Comparison of ENCODE assay signal across 20 cellular contexts in the genomic region with DNA sequence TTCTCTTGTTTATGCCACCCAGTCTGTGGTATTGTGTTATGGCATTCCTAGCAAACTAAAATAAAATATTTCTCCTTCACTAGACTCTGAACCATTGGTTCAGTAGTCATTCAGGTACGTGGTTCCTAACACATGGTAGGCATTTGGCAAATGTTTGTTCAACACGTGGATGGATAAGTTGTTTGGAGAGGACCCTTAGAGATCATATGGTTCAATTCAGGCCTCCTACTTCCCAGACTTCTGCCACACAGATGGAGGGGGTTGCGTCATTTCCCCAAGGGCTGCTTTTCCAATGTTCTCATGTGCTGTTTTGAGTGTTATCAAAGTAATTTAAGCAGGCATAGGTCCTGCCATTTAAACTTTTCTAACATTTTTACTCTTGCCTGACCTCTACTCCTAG. TPM values are rescaled to one million over a fixed set of nuclear protein-coding genes. Genes with fewer than 3 reads are reported as not detected.
DNase-seq lines count a peak whose midpoint lies in the region; ATAC-seq and TF ChIP-seq lines count a peak whose summit lies in the region.
"Had no signal": no experiment of that assay in that cellular context is flagged by ENCODE, and none has a peak within 500 bp of the region (broad histone marks: within the 10 kb centered on the region; RNA-seq: fewer than 3 reads in every experiment).

No MANE protein-coding gene starts in this region.

- H3K27me3 ChIP-seq in Karpas-422 (ENCODE audit: low read length) (no peaks in the 10 kb centered on the region), adipocyte (replicated peaks; ENCODE audit: control insufficient read depth, insufficient read depth, low read length) (no peaks in the 10 kb centered on the region), liver (ENCODE audit: control insufficient read depth in 4 of 4, insufficient read depth in 4 of 4, low read length in 3 of 4) (no peaks in the 10 kb centered on the region)
- H3K27me3 ChIP-seq: vagina had no signal

- H3K27ac Mint-ChIP-seq in activated T-cell treated with anti-CD3 and anti-CD28 coated beads, Interleukin-2, amount 50 U/mL, for 72 hours, result no peak overlapping the region
- H3K27ac Mint-ChIP-seq: activated CD8-positive, alpha-beta T cell treated with anti-CD3 and anti-CD28 coated beads, Interleukin-2, amount 10 ng/mL, durations not matched to agents 7 days and 5 days; activated naive CD8-positive, alpha-beta T cell treated with anti-CD3 and anti-CD28 coated beads for 36 hours; brain; T-helper 17 cell had no signal

- H3K27ac ChIP-seq in Karpas-422 (ENCODE audit: low read length), result no peak overlapping the region
- no peak overlapping the region for H3K27ac ChIP-seq in liver (ENCODE audit: low read depth in 1 of 2, low read length in 2 of 2)
- H3K27ac ChIP-seq: vagina had no signal

- DNase-seq in DMS 273 (lab: John Stamatoyannopoulos, UW; ENCODE audit: unreplicated experiment) (peak; percentile 96), Karpas-422 (peak; percentile 16), adipocyte (ENCODE audit: low read depth) (peak; percentile 72), activated gamma-delta T cell treated with Interleukin-2 at 50 U/mL for 16 hours (no peak)
- no peak for DNase-seq in activated T-cell treated with anti-CD3 and anti-CD28 coated beads, Interleukin-2, amount 50 U/mL, for 72 hours
- DNase-seq in effector CD8-positive, alpha-beta T cell (lab: John Stamatoyannopoulos, UW), result no peak
- DNase-seq: activated CD8-positive, alpha-beta T cell treated with anti-CD3 and anti-CD28 coated beads, Interleukin-2, amount 10 ng/mL, durations not matched to agents 7 days and 5 days; activated naive CD8-positive, alpha-beta T cell treated with anti-CD3 and anti-CD28 coated beads for 36 hours; NCI-H1417 treated with DMSO at 0.1 percent for 48 hours; nucleus accumbens; retina; SIG-M5; T-helper 17 cell had no signal

- H3K36me3 ChIP-seq in Karpas-422 (ENCODE audit: insufficient read depth, low read length) (no peaks in the 10 kb centered on the region), adipocyte (ENCODE audit: control insufficient read depth, insufficient read depth, low read length, severe bottlenecking) (no peaks in the 10 kb centered on the region), liver (ENCODE audit: control insufficient read depth in 4 of 4, insufficient read depth in 3 of 4, low read depth in 1 of 4, low read length in 3 of 4) (no peaks in the 10 kb centered on the region)
- H3K36me3 ChIP-seq: vagina had no signal

- no peaks in the 10 kb centered on the region for H4K20me1 ChIP-seq in Karpas-422 (ENCODE audit: insufficient read depth, low read depth, low read length)

- TF ChIP-seq CTCF in liver (IDR thresholded peaks at IDR 0.05; ENCODE audit: low read depth, low read length, missing input control), result no peak

- H2AFZ ChIP-seq in Karpas-422 (ENCODE audit: low read length), result no peak overlapping the region

- H3K4me3 ChIP-seq in Karpas-422 (ENCODE audit: low read length) (no peak overlapping the region), adipocyte (ENCODE audit: low read length) (no peak overlapping the region), liver (ENCODE audit: low read depth in 1 of 3, low read length in 3 of 3) (no peak overlapping the region)
- H3K4me3 ChIP-seq: vagina had no signal

- no peaks in the 10 kb centered on the region for H3K9me2 ChIP-seq in Karpas-422 (replicated peaks; ENCODE audit: insufficient read depth, low read length)

- no peaks in the 10 kb centered on the region for H3K27me3 Mint-ChIP-seq in activated T-cell treated with anti-CD3 and anti-CD28 coated beads, Interleukin-2, amount 50 U/mL, for 72 hours (ENCODE audit: low read depth)
- H3K27me3 Mint-ChIP-seq: activated naive CD8-positive, alpha-beta T cell treated with anti-CD3 and anti-CD28 coated beads for 36 hours; T-helper 17 cell had no signal

- H3K36me3 Mint-ChIP-seq in activated T-cell treated with anti-CD3 and anti-CD28 coated beads, Interleukin-2, amount 50 U/mL, for 72 hours (ENCODE audit: insufficient read depth in 2 of 2), result no peaks in the 10 kb centered on the region
- H3K36me3 Mint-ChIP-seq: activated naive CD8-positive, alpha-beta T cell treated with anti-CD3 and anti-CD28 coated beads for 36 hours; brain had no signal

- no peaks in the 10 kb centered on the region for H3K9me3 Mint-ChIP-seq in activated T-cell treated with anti-CD3 and anti-CD28 coated beads, Interleukin-2, amount 50 U/mL, for 72 hours
- H3K9me3 Mint-ChIP-seq: activated naive CD8-positive, alpha-beta T cell treated with anti-CD3 and anti-CD28 coated beads for 36 hours; brain had no signal

- H3K4me1 ChIP-seq in Karpas-422 (ENCODE audit: low read length) (peaks cover 6% of the 10 kb centered on the region), adipocyte (ENCODE audit: control insufficient read depth, insufficient read depth, low read length) (peaks cover 59% of the 10 kb centered on the region), liver (ENCODE audit: control insufficient read depth in 4 of 4, insufficient read depth in 4 of 4, low read length in 3 of 4) (peaks cover 7 to 17% (median 11%) of the 10 kb centered on the region in 4 donors)

- peaks cover 23% of the 10 kb centered on the region for H3K4me1 Mint-ChIP-seq in activated T-cell treated with anti-CD3 and anti-CD28 coated beads, Interleukin-2, amount 50 U/mL, for 72 hours (ENCODE audit: low read depth)

- no peak for TF ChIP-seq RAD21 in liver (IDR thresholded peaks at IDR 0.05)

- 74% methylated on average over 3 of the region's 3 CpGs for WGBS in liver

- no peak overlapping the region for H3K4me3 Mint-ChIP-seq in activated T-cell treated with anti-CD3 and anti-CD28 coated beads, Interleukin-2, amount 50 U/mL, for 72 hours
- H3K4me3 Mint-ChIP-seq: activated CD8-positive, alpha-beta T cell treated with anti-CD3 and anti-CD28 coated beads, Interleukin-2, amount 10 ng/mL, durations not matched to agents 7 days and 5 days; activated naive CD8-positive, alpha-beta T cell treated with anti-CD3 and anti-CD28 coated beads for 36 hours; brain; T-helper 17 cell had no signal

- H3K9ac ChIP-seq in Karpas-422 (ENCODE audit: low read length) (no peak overlapping the region), adipocyte (ENCODE audit: low read length) (peak overlapping the region; percentile 68), liver (ENCODE audit: low read depth in 1 of 2, low read length in 2 of 2) (no peak overlapping the region)

- H3K4me2 ChIP-seq in Karpas-422 (ENCODE audit: low read depth, low read length, poor library complexity, severe bottlenecking), result no peak overlapping the region

- no peaks in the 10 kb centered on the region for H3K9me3 ChIP-seq in Karpas-422 (ENCODE audit: low read length)
- H3K9me3 ChIP-seq in adipocyte (ENCODE audit: control insufficient read depth, low read length), result no peaks in the 10 kb centered on the region
- no peaks in the 10 kb centered on the region for H3K9me3 ChIP-seq in liver (ENCODE audit: control insufficient read depth in 4 of 4, low read length in 3 of 4)
- H3K9me3 ChIP-seq: vagina had no signal

- no peaks in the 10 kb centered on the region for H3K79me2 ChIP-seq in Karpas-422 (ENCODE audit: low read length)

- ATAC-seq in activated T-cell treated with anti-CD3 and anti-CD28 coated beads, Interleukin-2, amount 50 U/mL, for 72 hours (replicated peaks in 1 of 2), result no peak
- no peak for ATAC-seq in SK-N-SH treated with all-trans-retinoic acid at 6 μM for 48 hours
- ATAC-seq: activated CD8-positive, alpha-beta T cell treated with anti-CD3 and anti-CD28 coated beads, Interleukin-2, amount 10 ng/mL, durations not matched to agents 7 days and 5 days; left lobe of liver; T-helper 17 cell had no signal

TF ChIP-seq in liver, 16 proteins besides CTCF, POLR2A, EP300 and RAD21 (continues in another document):
- TF ChIP-seq, protein P1, sequence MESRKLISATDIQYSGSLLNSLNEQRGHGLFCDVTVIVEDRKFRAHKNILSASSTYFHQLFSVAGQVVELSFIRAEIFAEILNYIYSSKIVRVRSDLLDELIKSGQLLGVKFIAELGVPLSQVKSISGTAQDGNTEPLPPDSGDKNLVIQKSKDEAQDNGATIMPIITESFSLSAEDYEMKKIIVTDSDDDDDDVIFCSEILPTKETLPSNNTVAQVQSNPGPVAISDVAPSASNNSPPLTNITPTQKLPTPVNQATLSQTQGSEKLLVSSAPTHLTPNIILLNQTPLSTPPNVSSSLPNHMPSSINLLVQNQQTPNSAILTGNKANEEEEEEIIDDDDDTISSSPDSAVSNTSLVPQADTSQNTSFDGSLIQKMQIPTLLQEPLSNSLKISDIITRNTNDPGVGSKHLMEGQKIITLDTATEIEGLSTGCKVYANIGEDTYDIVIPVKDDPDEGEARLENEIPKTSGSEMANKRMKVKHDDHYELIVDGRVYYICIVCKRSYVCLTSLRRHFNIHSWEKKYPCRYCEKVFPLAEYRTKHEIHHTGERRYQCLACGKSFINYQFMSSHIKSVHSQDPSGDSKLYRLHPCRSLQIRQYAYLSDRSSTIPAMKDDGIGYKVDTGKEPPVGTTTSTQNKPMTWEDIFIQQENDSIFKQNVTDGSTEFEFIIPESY (IDR thresholded peaks at IDR 0.05), result no peak

TF ChIP-seq in SK-N-SH treated with all-trans-retinoic acid at 6 μM for 48 hours, 23 proteins besides CTCF, POLR2A, EP300 and RAD21 (continues in another document):
- TF ChIP-seq TOX (CRISPR knock-in tag; IDR thresholded peaks at IDR 0.05; ENCODE audit: borderline replicate concordance) (no peak), ARNTL (CRISPR knock-in tag; IDR thresholded peaks at IDR 0.05; ENCODE audit: borderline replicate concordance, low read depth) (no peak), ZNF70 (CRISPR knock-in tag; IDR thresholded peaks at IDR 0.05) (no peak), ZNF565 (CRISPR knock-in tag; conservative IDR thresholded peaks at IDR 0.05; ENCODE audit: low read depth) (no peak)

RNA-seq across cellular contexts. Expression of gene CXCL17, which starts 6.7 kb away (rescaled TPM):
- not detected in 2 replicates for total RNA-seq in Karpas-422 (2014; rRNA removed; shearing (Covaris generic); ENCODE audit: low replicate concordance)
- under 1 TPM in 1 of 2 donors, not detected in 1; 0.93 TPM for total RNA-seq in liver
- under 1 TPM in 1 of 2 donors, not detected in 1; 0.10 TPM for polyA plus RNA-seq in liver
- total RNA-seq in activated T-cell treated with anti-CD3 and anti-CD28 coated beads, Interleukin-2, amount 50 U/mL, for 72 hours, result not detected
- total RNA-seq: activated CD8-positive, alpha-beta T cell treated with anti-CD3 and anti-CD28 coated beads, Interleukin-2, amount 10 ng/mL, durations not matched to agents 7 days and 5 days; activated naive CD8-positive, alpha-beta T cell treated with anti-CD3 and anti-CD28 coated beads for 36 hours; endothelial cell of umbilical vein; left lobe of liver; T-helper 17 cell had no signal
- polyA plus RNA-seq: AG04450, endothelial cell of umbilical vein had no signal

RNA-seq across cellular contexts. Expression of gene LIPE, which starts 8.8 kb away (rescaled TPM):
- total RNA-seq in Karpas-422 (2014; rRNA removed; shearing (Covaris generic); ENCODE audit: low replicate concordance), result 16.3 and 50.6 TPM in 2 replicates
- 1 to 10 TPM; 1.5 to 4.7 TPM for total RNA-seq in liver
- polyA plus RNA-seq in liver, result 1 to 10 TPM in 1 of 2 donors, under 1 TPM in 1; 0.88 to 1.5 TPM
- 10 to 100 TPM; 46.5 to 53.8 TPM for total RNA-seq in activated T-cell treated with anti-CD3 and anti-CD28 coated beads, Interleukin-2, amount 50 U/mL, for 72 hours

RNA-seq across cellular contexts. Expression of gene CNFN, which starts 45.9 kb away (rescaled TPM):
- total RNA-seq in Karpas-422 (2014; rRNA removed; shearing (Covaris generic); ENCODE audit: low replicate concordance), result not detected in 2 replicates
- not detected for total RNA-seq in liver
- polyA plus RNA-seq in liver, result 1 to 10 TPM in 1 of 2 donors, under 1 TPM in 1; 0.57 to 1.2 TPM
- 1 to 10 TPM in 1 of 2 donors, under 1 TPM in 1; 0.53 to 2.1 TPM for total RNA-seq in activated T-cell treated with anti-CD3 and anti-CD28 coated beads, Interleukin-2, amount 50 U/mL, for 72 hours
- total RNA-seq: activated CD8-positive, alpha-beta T cell treated with anti-CD3 and anti-CD28 coated beads, Interleukin-2, amount 10 ng/mL, durations not matched to agents 7 days and 5 days; activated naive CD8-positive, alpha-beta T cell treated with anti-CD3 and anti-CD28 coated beads for 36 hours; left lobe of liver; T-helper 17 cell had no signal

Comparison
In these comparisons a context has a peak if more than half of its experiments do, and no peak if none do; other contexts are left out.
1. DNase-seq: peak in DMS 273 (single experiment), Karpas-422 (single experiment) and adipocyte (single experiment); none in activated gamma-delta T cell treated with Interleukin-2 at 50 U/mL for 16 hours (single experiment), activated T-cell treated with anti-CD3 and anti-CD28 coated beads, Interleukin-2, amount 50 U/mL, for 72 hours (0 of 2) and effector CD8-positive, alpha-beta T cell (single experiment).